8 cellular contexts compared by ENCODE assay signal in the genomic region with DNA sequence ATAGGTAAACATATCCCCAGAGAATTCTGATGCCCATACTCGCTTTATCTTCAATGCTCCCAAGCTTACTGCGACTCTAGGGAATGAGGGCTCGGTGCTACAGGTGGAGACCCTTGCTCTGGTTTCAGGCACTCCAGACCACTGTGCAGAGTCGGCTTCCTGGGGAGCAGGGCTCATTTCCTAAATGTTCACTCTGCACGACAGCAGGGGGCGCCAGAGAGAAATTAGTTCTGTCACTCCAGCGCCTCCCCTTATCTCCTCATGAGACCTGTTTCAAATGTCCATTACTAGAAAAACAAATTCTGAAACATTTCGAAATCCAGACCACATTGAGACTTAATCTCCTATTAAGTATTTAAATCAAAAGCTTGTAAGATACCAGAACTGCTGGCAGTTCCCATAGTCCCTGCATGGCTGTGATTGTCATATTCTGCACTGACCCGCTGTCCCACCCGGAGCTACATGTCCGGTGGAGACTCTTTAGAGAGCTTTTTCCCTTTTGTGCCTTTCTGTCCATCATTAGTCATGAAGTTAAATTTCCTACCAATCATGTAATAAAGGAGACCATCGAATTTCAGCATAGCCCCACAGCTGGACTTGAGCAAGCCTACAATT. TPM values are rescaled to one million over a fixed set of nuclear protein-coding genes. Genes with fewer than 3 reads are reported as not detected.
DNase-seq lines count a peak whose midpoint lies in the region; ATAC-seq and TF ChIP-seq lines count a peak whose summit lies in the region.

No MANE protein-coding gene starts in this region.

- H3K4me3 Mint-ChIP-seq in CD4-positive, alpha-beta memory T cell, result peak overlapping the region in 1 of 8 donors; percentile 34
- H3K4me3 Mint-ChIP-seq in activated CD8-positive, alpha-beta T cell treated with anti-CD3 and anti-CD28 coated beads for 36 hours, result no peak overlapping the region

- peak; percentile 84 for ATAC-seq in activated CD8-positive, alpha-beta T cell treated with anti-CD3 and anti-CD28 coated beads for 36 hours

- CTCF ChIA-PET in CD4-positive, alpha-beta memory T cell (lab: Charles Lee; ENCODE audit: partially characterized antibody), result interaction anchor here (0.6 to 3.6 kb wide), 50 partner anchors 8 to 1473 kb away, joined by 3 to 26 read pairs (median 6); a partner anchor contains a TSS
- CTCF ChIA-PET in activated CD8-positive, alpha-beta T cell treated with anti-CD3 and anti-CD28 coated beads for 36 hours (lab: Charles Lee), result interaction anchor here (0.6 to 2.9 kb wide), 47 partner anchors 9 to 896 kb away, joined by 3 to 26 read pairs (median 4); a partner anchor contains a TSS

- peak; percentile 73 to 77 (median 75) for DNase-seq in CD4-positive, alpha-beta memory T cell
- DNase-seq in H4 (ENCODE audit: low spot score), result peak; percentile 31
- DNase-seq in NCI-H460 (ENCODE audit: extremely low read depth, low read depth), result peak; percentile 63
- peak; percentile 88 for DNase-seq in activated CD8-positive, alpha-beta T cell treated with anti-CD3 and anti-CD28 coated beads for 36 hours
- DNase-seq in effector CD8-positive, alpha-beta T cell (lab: John Stamatoyannopoulos, UW), result peak; percentile 74
- DNase-seq in medulla oblongata (ENCODE audit: extremely low spot score), result peak; percentile 82
- DNase-seq in stimulated activated CD8-positive, alpha-beta memory T cell treated with anti-CD3 and anti-CD28 coated beads, Interleukin-15, amount 100 ng/mL, for 24 hours (ENCODE audit: low read depth), result peak; percentile 68
- no peak for DNase-seq in NCI-H774 (lab: John Stamatoyannopoulos, UW)

- peaks cover 15 to 28% (median 21%) of the 10 kb centered on the region in 4 donors for H3K4me1 Mint-ChIP-seq in CD4-positive, alpha-beta memory T cell
- peaks cover 13% of the 10 kb centered on the region for H3K4me1 Mint-ChIP-seq in activated CD8-positive, alpha-beta T cell treated with anti-CD3 and anti-CD28 coated beads for 36 hours (ENCODE audit: low read depth)

- TF ChIP-seq CTCF in activated CD8-positive, alpha-beta T cell treated with anti-CD3 and anti-CD28 coated beads for 36 hours (IDR thresholded peaks at IDR 0.05), result peak; percentile 90

- H3K4me1 ChIP-seq in CD4-positive, alpha-beta memory T cell (ENCODE audit: insufficient read depth, low read length), result peaks cover 26% of the 10 kb centered on the region

- no peaks in the 10 kb centered on the region for H3K27me3 Mint-ChIP-seq in CD4-positive, alpha-beta memory T cell
- H3K27me3 Mint-ChIP-seq in activated CD8-positive, alpha-beta T cell treated with anti-CD3 and anti-CD28 coated beads for 36 hours, result no peaks in the 10 kb centered on the region

- H3K9me3 ChIP-seq in CD4-positive, alpha-beta memory T cell (ENCODE audit: control insufficient read depth in 1 of 2, low read length in 2 of 2), result no peaks in the 10 kb centered on the region

- H3K27me3 ChIP-seq in CD4-positive, alpha-beta memory T cell (ENCODE audit: insufficient read depth, low read length), result no peaks in the 10 kb centered on the region

- H3K27ac Mint-ChIP-seq in CD4-positive, alpha-beta memory T cell, result peak overlapping the region in 5 of 7 donors; percentile 0 to 77 (median 16)
- H3K27ac Mint-ChIP-seq in activated CD8-positive, alpha-beta T cell treated with anti-CD3 and anti-CD28 coated beads for 36 hours, result no peak overlapping the region

- peaks cover 26% of the 10 kb centered on the region for H3K36me3 ChIP-seq in CD4-positive, alpha-beta memory T cell (ENCODE audit: insufficient read depth, low read length)

- intact Hi-C loops in CD4-positive, alpha-beta memory T cell (cut with micrococcal nuclease), result loop anchor here (1.0 to 2.0 kb wide), 6 partner anchors 23 to 905 kb away; a partner anchor contains a TSS
- intact Hi-C loops in activated CD8-positive, alpha-beta T cell treated with anti-CD3 and anti-CD28 coated beads for 36 hours (cut with micrococcal nuclease), result loop anchor here (10.0 kb wide), 2 partner anchors 825 to 905 kb away; a partner anchor contains a TSS

- H3K36me3 Mint-ChIP-seq in CD4-positive, alpha-beta memory T cell, result peaks cover 28 to 32% of the 10 kb centered on the region in 2 donors
- peaks cover 5% of the 10 kb centered on the region for H3K36me3 Mint-ChIP-seq in activated CD8-positive, alpha-beta T cell treated with anti-CD3 and anti-CD28 coated beads for 36 hours (ENCODE audit: low read depth)

- H3K9me3 Mint-ChIP-seq in CD4-positive, alpha-beta memory T cell, result no peaks in the 10 kb centered on the region
- no peaks in the 10 kb centered on the region for H3K9me3 Mint-ChIP-seq in activated CD8-positive, alpha-beta T cell treated with anti-CD3 and anti-CD28 coated beads for 36 hours

- H3K27ac ChIP-seq in CD4-positive, alpha-beta memory T cell (ENCODE audit: low read depth, low read length), result no peak overlapping the region

- POLR2A ChIA-PET in CD4-positive, alpha-beta memory T cell (lab: Charles Lee; ENCODE audit: partially characterized antibody), result interaction anchor here (0.8 to 1.5 kb wide), 4 partner anchors 22 to 163 kb away, joined by 3 to 4 read pairs (median 4); no protein-coding TSS in a partner anchor
- POLR2A ChIA-PET in activated CD8-positive, alpha-beta T cell treated with anti-CD3 and anti-CD28 coated beads for 36 hours (lab: Charles Lee), result interaction anchor here (1.0 kb wide), 1 partner anchor 10 kb away, joined by 3 read pairs; no protein-coding TSS in a partner anchor

- H3K4me3 ChIP-seq in CD4-positive, alpha-beta memory T cell (ENCODE audit: low read length in 2 of 2), result no peak overlapping the region

RNA-seq across cellular contexts. Expression of a gene that starts 22.4 kb away (rescaled TPM):
- 10 to 100 TPM; 17.1 to 19.4 TPM for total RNA-seq in CD4-positive, alpha-beta memory T cell
- polyA plus RNA-seq in CD4-positive, alpha-beta memory T cell, result 10 to 100 TPM; 11.4 to 19.1 TPM
- total RNA-seq in H4 (2014; rRNA removed; shearing (Covaris generic)), result 5.4 and 6.0 TPM in 2 replicates
- 4.9 and 6.0 TPM in 2 replicates for total RNA-seq in NCI-H460 (2014; rRNA removed; shearing (Covaris generic))
- 2.3 and 6.4 TPM in 2 replicates for polyA plus RNA-seq in NCI-H460 (2014; cell fraction: nucleus; rRNA removed)
- 1 to 10 TPM; 8.4 to 9.7 TPM for total RNA-seq in activated CD8-positive, alpha-beta T cell treated with anti-CD3 and anti-CD28 coated beads for 36 hours

RNA-seq across cellular contexts. Expression of a gene that starts 53.7 kb away (rescaled TPM):
- total RNA-seq in CD4-positive, alpha-beta memory T cell, result 10 to 100 TPM in 1 of 2 experiments, 1 to 10 TPM in 1; 9.7 to 11.1 TPM
- 10 to 100 TPM; 14.8 to 16.0 TPM for polyA plus RNA-seq in CD4-positive, alpha-beta memory T cell
- 22.9 and 23.0 TPM in 2 replicates for total RNA-seq in H4 (2014; rRNA removed; shearing (Covaris generic))
- total RNA-seq in NCI-H460 (2014; rRNA removed; shearing (Covaris generic)), result 30.7 and 33.2 TPM in 2 replicates
- polyA plus RNA-seq in NCI-H460 (2014; cell fraction: nucleus; rRNA removed), result 5.5 and 8.8 TPM in 2 replicates
- total RNA-seq in activated CD8-positive, alpha-beta T cell treated with anti-CD3 and anti-CD28 coated beads for 36 hours, result 10 to 100 TPM in 1 of 2 experiments, 1 to 10 TPM in 1; 8.9 to 10.6 TPM
